13 cellular contexts compared by ENCODE assay signal in genomic region chr3:57793737-57794187, GRCh38. TPM values are rescaled to one million over a fixed set of nuclear protein-coding genes. Genes with fewer than 3 reads are reported as not detected.
DNase-seq lines count a peak whose midpoint lies in the region; ATAC-seq and TF ChIP-seq lines count a peak whose summit lies in the region.
"Had no signal": no experiment of that assay in that cellular context is flagged by ENCODE, and none has a peak within 500 bp of the region (broad histone marks: within the 10 kb centered on the region; RNA-seq: fewer than 3 reads in every experiment).

No MANE protein-coding gene starts in this region.

- peaks cover 48 to 54% (median 54%) of the 10 kb centered on the region in 3 donors for H3K4me1 Mint-ChIP-seq in T-cell

- H3K36me3 ChIP-seq in fibroblast of lung (ENCODE audit: control insufficient read depth, insufficient read depth, low read length): no peaks in the 10 kb centered on the region

- H3K36me3 Mint-ChIP-seq in T-cell: peaks cover 5% of the 10 kb centered on the region

- peak overlapping the region; percentile 20 to 70 for H3K27ac Mint-ChIP-seq in T-cell

- no peak overlapping the region for H3K4me3 ChIP-seq in fibroblast of lung (replicated peaks in 1 of 4; ENCODE audit: control extremely low read depth in 1 of 4, insufficient read depth in 1 of 4, low read depth in 3 of 4, low read length in 4 of 4)

- no peak for TF ChIP-seq CTCF in fibroblast of lung (conservative IDR thresholded peaks at IDR 0.05 in 1 of 2, IDR thresholded peaks at IDR 0.05 in 1 of 2; ENCODE audit: low read depth in 1 of 2, low read length in 2 of 2)

- H3K4me1 ChIP-seq in fibroblast of lung (ENCODE audit: control insufficient read depth, extremely low read depth, insufficient read depth, low read length): peaks cover 5% of the 10 kb centered on the region

- H3K27me3 ChIP-seq in fibroblast of lung (ENCODE audit: control insufficient read depth, insufficient read depth, low read length): no peaks in the 10 kb centered on the region

- DNase-seq in A172 (ENCODE audit: low spot score) (peak; percentile 13), GM03348 (ENCODE audit: low spot score) (peak; percentile 17), T-cell (no peak), fibroblast of lung (ENCODE audit: low read depth in 2 of 2) (peak; percentile 25 to 27), dermis blood vessel endothelial cell (no peak), kidney glomerular epithelial cell (lab: John Stamatoyannopoulos, UW) (no peak), DMS114 treated with DMSO at 0.1 percent for 48 hours (lab: John Stamatoyannopoulos, UW; ENCODE audit: unreplicated experiment) (no peak)
- DNase-seq: hypothalamus, NCI-H524, SIG-M5, trophoblast cell had no signal

- no peak overlapping the region for H3K27ac ChIP-seq in fibroblast of lung (ENCODE audit: insufficient read depth, low read length)
- H3K27ac ChIP-seq: C4-2B had no signal

- H3K9me3 ChIP-seq in fibroblast of lung (ENCODE audit: control insufficient read depth, insufficient read depth, low read depth, low read length): no peaks in the 10 kb centered on the region

- H2AFZ ChIP-seq in fibroblast of lung (ENCODE audit: low read length): no peak overlapping the region

- H3K9me3 Mint-ChIP-seq in T-cell: no peaks in the 10 kb centered on the region

- no peak overlapping the region for H3K4me3 Mint-ChIP-seq in T-cell

- peaks cover 27% of the 10 kb centered on the region for H3K79me2 ChIP-seq in fibroblast of lung (ENCODE audit: control insufficient read depth, insufficient read depth, low read length)

- POLR2A ChIA-PET in T-cell (lab: Charles Lee): no interaction called here

- H4K20me1 ChIP-seq in fibroblast of lung (ENCODE audit: control insufficient read depth, extremely low read depth, insufficient read depth, low read length): no peaks in the 10 kb centered on the region

- H3K27me3 Mint-ChIP-seq in T-cell: no peaks in the 10 kb centered on the region

- ATAC-seq in T-cell (replicated peaks in 1 of 4) (no peak), GM18519 (IDR thresholded peaks at IDR 0.05; ENCODE audit: low FRiP score, unreplicated experiment) (no peak)

- no peak overlapping the region for H3K9ac ChIP-seq in fibroblast of lung (ENCODE audit: insufficient read depth, low read length)

- peak overlapping the region; percentile 67 for H3K4me2 ChIP-seq in fibroblast of lung (ENCODE audit: extremely low read depth, insufficient read depth, low read length)

- CTCF ChIA-PET in T-cell (lab: Charles Lee): no interaction called here

RNA-seq across cellular contexts. Expression of gene SLMAP, which starts 37.7 kb away (rescaled TPM):
- 44.6 and 61.8 TPM in 2 replicates for total RNA-seq in A172 (2014; rRNA removed; shearing (Covaris generic))
- total RNA-seq in T-cell (10 to 100 TPM; 57.4 to 78.8 (median 72.3) TPM), fibroblast of lung (43.1 and 55.5 TPM in 2 replicates), dermis blood vessel endothelial cell (43.2 and 50.0 TPM in 2 replicates)
- polyA plus RNA-seq in fibroblast of lung: 31.1 and 35.3 TPM in 2 replicates
- polyA plus RNA-seq in fibroblast of lung (2012): 20.9 and 24.8 TPM in 2 replicates
- polyA minus RNA-seq in fibroblast of lung (ENCODE audit: low replicate concordance): 33.6 and 74.1 TPM in 2 replicates

Comparison
In these comparisons a context has a peak if more than half of its experiments do, and no peak if none do; other contexts are left out.
1. DNase-seq: peak in A172 (single experiment), GM03348 (single experiment) and fibroblast of lung (2 of 2); none in T-cell (0 of 34), dermis blood vessel endothelial cell (single experiment), kidney glomerular epithelial cell (single experiment) and DMS114 treated with DMSO at 0.1 percent for 48 hours (single experiment).